ENCODE assay signal across 8 cellular contexts in genomic region chr5:172188893-172189692, GRCh38. TPM values are rescaled to one million over a fixed set of nuclear protein-coding genes. Genes with fewer than 3 reads are reported as not detected.
DNase-seq lines count a peak whose midpoint lies in the region; ATAC-seq and TF ChIP-seq lines count a peak whose summit lies in the region.

No MANE protein-coding gene starts in this region.

- DNase-seq in CD4-positive, alpha-beta T cell = no peak
- DNase-seq in coronary artery (ENCODE audit: low spot score) (no peak), neural crest cell (ENCODE audit: low read depth, low spot score) (peak; percentile 29), hypothalamus (lab: John Stamatoyannopoulos, UW) (no peak)

- peak overlapping the region; percentile 46 for H3K4me2 ChIP-seq in Loucy (ENCODE audit: low read depth, low read length, poor library complexity, severe bottlenecking)

- H3K36me3 ChIP-seq in Loucy (ENCODE audit: insufficient read depth, low read length) = no peaks in the 10 kb centered on the region

- H3K27me3 Mint-ChIP-seq in CD4-positive, alpha-beta T cell = no peaks in the 10 kb centered on the region
- H3K27me3 Mint-ChIP-seq in neural crest cell (ENCODE audit: low read depth) = peaks cover 11% of the 10 kb centered on the region

- no peaks in the 10 kb centered on the region for H3K9me2 ChIP-seq in Loucy (replicated peaks; ENCODE audit: low read depth, low read length)

- ATAC-seq in CD4-positive, alpha-beta T cell (ENCODE audit: poor library complexity) = no peak
- no peak for ATAC-seq in HG03342 (IDR thresholded peaks at IDR 0.05; ENCODE audit: unreplicated experiment)
- ATAC-seq in GM19395 (IDR thresholded peaks at IDR 0.05; ENCODE audit: unreplicated experiment) = no peak
- no peak for ATAC-seq in HG03354 (IDR thresholded peaks at IDR 0.05; ENCODE audit: poor library complexity, severe bottlenecking, unreplicated experiment)

- peaks cover 38% of the 10 kb centered on the region for H3K36me3 Mint-ChIP-seq in CD4-positive, alpha-beta T cell (ENCODE audit: low read depth)
- no peaks in the 10 kb centered on the region for H3K36me3 Mint-ChIP-seq in neural crest cell (ENCODE audit: low read depth)

- intact Hi-C loops in CD4-positive, alpha-beta T cell (cut with DNase I, micrococcal nuclease) = loop anchor here (1.0 to 10.0 kb wide), 13 partner anchors 10 to 866 kb away; partner anchors contain the start of genes FBXW11 (in 2 of the 2), CREBRF (in 1 of the 2), DUSP1 (in 1 of the 2) and UBTD2 (in 1 of the 2)

- H3K9me3 ChIP-seq in CD4-positive, alpha-beta T cell (ENCODE audit: control insufficient read depth, low read length) = no peaks in the 10 kb centered on the region
- no peaks in the 10 kb centered on the region for H3K9me3 ChIP-seq in Loucy (ENCODE audit: insufficient read depth, low read depth, low read length)

- 0 out of 2 replicates have a peak overlapping the region, but pooled peaks have one; percentile 43 for H2AFZ ChIP-seq in Loucy (ENCODE audit: low read length)

- H4K20me1 ChIP-seq in Loucy (ENCODE audit: insufficient read depth, low read length, poor library complexity, severe bottlenecking) = peaks cover 22% of the 10 kb centered on the region

- POLR2A ChIA-PET in CD4-positive, alpha-beta T cell (lab: Charles Lee) = interaction anchor here (0.9 to 9.0 kb wide), 20 partner anchors 13 to 277 kb away, joined by 3 to 592 read pairs (median 6); partner anchors contain the start of gene FBXW11

- CTCF ChIA-PET in CD4-positive, alpha-beta T cell (lab: Charles Lee) = interaction anchor here (0.8 to 6.3 kb wide), 20 partner anchors 11 to 277 kb away, joined by 3 to 85 read pairs (median 6); partner anchors contain the start of gene FBXW11

- H3K4me1 Mint-ChIP-seq in CD4-positive, alpha-beta T cell (ENCODE audit: low read depth) = peaks cover 29% of the 10 kb centered on the region
- peaks cover 48% of the 10 kb centered on the region for H3K4me1 Mint-ChIP-seq in neural crest cell

- peak overlapping the region; percentile 34 for H3K4me3 Mint-ChIP-seq in CD4-positive, alpha-beta T cell
- peak overlapping the region; percentile 89 for H3K4me3 Mint-ChIP-seq in neural crest cell

- H3F3A ChIP-seq in Loucy (ENCODE audit: low read depth) = no peaks in the 10 kb centered on the region

- peaks cover 38% of the 10 kb centered on the region for H3K79me2 ChIP-seq in Loucy (ENCODE audit: insufficient read depth, low read length)

- peak overlapping the region; percentile 62 for H3K9ac ChIP-seq in Loucy (ENCODE audit: low read depth, low read length, poor library complexity, severe bottlenecking)

- H3K27ac Mint-ChIP-seq in CD4-positive, alpha-beta T cell = peak overlapping the region; percentile 76
- peak overlapping the region; percentile 78 for H3K27ac Mint-ChIP-seq in neural crest cell (ENCODE audit: unreplicated experiment)

- no peak overlapping the region for H3K27ac ChIP-seq in CD4-positive, alpha-beta T cell (ENCODE audit: low read depth, low read length)
- no peak overlapping the region for H3K27ac ChIP-seq in coronary artery

- H3K27me3 ChIP-seq in CD4-positive, alpha-beta T cell (ENCODE audit: control insufficient read depth, insufficient read depth, low read length) = no peaks in the 10 kb centered on the region
- H3K27me3 ChIP-seq in Loucy (ENCODE audit: insufficient read depth, low read length, poor library complexity, severe bottlenecking) = no peaks in the 10 kb centered on the region

- H3K9me3 Mint-ChIP-seq in CD4-positive, alpha-beta T cell = no peaks in the 10 kb centered on the region
- H3K9me3 Mint-ChIP-seq in neural crest cell = no peaks in the 10 kb centered on the region

- H3K4me1 ChIP-seq in Loucy (ENCODE audit: insufficient read depth, low read length, poor library complexity, severe bottlenecking) = peaks cover 9% of the 10 kb centered on the region

- H3K4me3 ChIP-seq in Loucy (ENCODE audit: low read length, poor library complexity, severe bottlenecking) (peak overlapping the region; percentile 99), coronary artery (peak overlapping the region; percentile 88)

- TF ChIP-seq CTCF in CD4-positive, alpha-beta T cell (IDR thresholded peaks at IDR 0.05) = no peak
- TF ChIP-seq CTCF in Loucy (conservative IDR thresholded peaks at IDR 0.05; ENCODE audit: low read length) (no peak), coronary artery (IDR thresholded peaks at IDR 0.05) (no peak), neural crest cell (conservative IDR thresholded peaks at IDR 0.05) (peak; percentile 27)

RNA-seq across cellular contexts. Expression of gene STK10, which starts 1.1 kb away (rescaled TPM):
- 100 to 1,000 TPM; 211 to 229 TPM for total RNA-seq in CD4-positive, alpha-beta T cell
- 32.3 and 43.5 TPM in 2 replicates for total RNA-seq in neural crest cell

RNA-seq across cellular contexts. Expression of gene EFCAB9, which starts 4.9 kb away (rescaled TPM):
- not detected for total RNA-seq in CD4-positive, alpha-beta T cell
- 0.37 TPM in 1 of 2 replicates, not detected in the other for total RNA-seq in neural crest cell
